ENCODE assay signal across 8 cellular contexts in genomic region chr2:204260162-204260877, GRCh38.
DNase-seq lines count a peak whose midpoint lies in the region; ATAC-seq and TF ChIP-seq lines count a peak whose summit lies in the region.

No MANE protein-coding gene starts in this region.

- in situ Hi-C loops in KBM-7 (cut with MboI; ENCODE audit: low pct_unique_long_range_greater_than_20kb, low sequenced_read_pairs): no loop called here

- DNase-seq in AG09319 (ENCODE audit: extremely low read depth, low read depth) (peak; percentile 45), KBM-7 (peak; percentile 62), RPMI7951 (ENCODE audit: low read depth) (peak; percentile 66), amniotic stem cell (lab: John Stamatoyannopoulos, UW) (peak; percentile 55), left ventricle myocardium superior (peak; percentile 45), sciatic nerve (ENCODE audit: low spot score) (peak; percentile 83), GF-D8 (lab: John Stamatoyannopoulos, UW) (no peak)

- intact Hi-C loops in left ventricle myocardium superior (cut with micrococcal nuclease): no loop called here
- intact Hi-C loops in sciatic nerve (cut with DNase I): no loop called here

- peak; percentile 71 for TF ChIP-seq CTCF in AG09319 (IDR thresholded peaks at IDR 0.05; ENCODE audit: low read depth, low read length)

- ATAC-seq in GM18868 (IDR thresholded peaks at IDR 0.05; ENCODE audit: unreplicated experiment): peak; percentile 84
- ATAC-seq in left ventricle myocardium superior: peak; percentile 75
- peak; percentile 83 for ATAC-seq in sciatic nerve
